ENCODE assay signal across 22 cellular contexts in the genomic region with DNA sequence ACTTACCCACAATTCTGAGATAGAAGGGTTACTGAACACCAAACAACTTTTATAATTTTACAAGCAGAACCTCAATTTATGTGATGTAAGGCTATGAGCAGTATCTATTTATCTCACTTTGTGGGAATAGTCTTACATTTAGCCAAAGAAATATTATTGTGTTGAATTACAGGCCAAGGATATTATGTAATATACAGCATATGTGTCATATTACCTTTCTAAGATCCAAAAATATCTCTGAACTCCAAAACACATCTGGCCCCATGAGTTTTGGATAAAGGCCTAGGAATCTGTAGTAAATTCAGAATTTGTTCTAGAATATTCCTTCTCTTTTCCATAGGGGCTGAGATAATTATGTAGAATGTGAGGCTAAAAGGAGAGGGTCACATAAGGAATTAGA. TPM values are rescaled to one million over a fixed set of nuclear protein-coding genes. Genes with fewer than 3 reads are reported as not detected.
DNase-seq lines count a peak whose midpoint lies in the region; TF ChIP-seq lines count a peak whose summit lies in the region.
"Had no signal": no experiment of that assay in that cellular context is flagged by ENCODE, and none has a peak within 500 bp of the region (broad histone marks: within the 10 kb centered on the region; RNA-seq: fewer than 3 reads in every experiment).

No MANE protein-coding gene starts in this region.

- DNase-seq in AG10803 (ENCODE audit: low read depth), result peak; percentile 78
- DNase-seq in ascending aorta (ENCODE audit: low spot score in 2 of 2), result no peak
- no peak for DNase-seq in Karpas-422
- DNase-seq in NCI-H2196 treated with DMSO at 0.1 percent for 48 hours (lab: John Stamatoyannopoulos, UW; ENCODE audit: unreplicated experiment), result no peak
- DNase-seq in left ventricle myocardium inferior, result no peak
- no peak for DNase-seq in NCI-H1694 treated with DMSO at 0.1 percent for 48 hours (lab: John Stamatoyannopoulos, UW)
- DNase-seq: DMS53; EL; H9; MM.1S; NCI-H1048; NCI-H1417 treated with DMSO at 0.1 percent for 48 hours; NCI-H187 treated with DMSO at 0.1 percent for 48 hours; NCI-H226; NCI-H524; NCI-H774; NK-92 treated with Interleukin-12 subunit alpha and Interleukin-12 subunit beta, amount 100 ng/mL, for 24 hours; SIG-M5 had no signal

- no peak overlapping the region for H3K4me3 ChIP-seq in AG10803 (ENCODE audit: low read length)
- H3K4me3 ChIP-seq in ascending aorta, result no peak overlapping the region
- H3K4me3 ChIP-seq in skeletal muscle satellite cell (ENCODE audit: low read length), result no peak overlapping the region
- no peak overlapping the region for H3K4me3 ChIP-seq in Karpas-422 (ENCODE audit: low read length)
- H3K4me3 ChIP-seq in left ventricle myocardium inferior, result no peak overlapping the region

- H3K4me3 Mint-ChIP-seq in nephron, result no peak overlapping the region
- H3K4me3 Mint-ChIP-seq: B cell, CD14-positive monocyte, H9 had no signal

- TF ChIP-seq CTCF in AG10803 (conservative IDR thresholded peaks at IDR 0.05; ENCODE audit: low read length), result no peak
- no peak for TF ChIP-seq CTCF in ascending aorta (IDR thresholded peaks at IDR 0.05)
- no peak for TF ChIP-seq CTCF in nephron (IDR thresholded peaks at IDR 0.05; ENCODE audit: unreplicated experiment in 3 of 3)
- no peak for TF ChIP-seq CTCF in left ventricle myocardium inferior (IDR thresholded peaks at IDR 0.05; ENCODE audit: borderline replicate concordance)

- H3K36me3 ChIP-seq in ascending aorta (no peaks in the 10 kb centered on the region), skeletal muscle satellite cell (ENCODE audit: insufficient read depth, low read length) (no peaks in the 10 kb centered on the region), Karpas-422 (ENCODE audit: insufficient read depth, low read length) (no peaks in the 10 kb centered on the region), left ventricle myocardium inferior (no peaks in the 10 kb centered on the region)

- peaks cover 5% of the 10 kb centered on the region for H3K4me1 Mint-ChIP-seq in nephron
- H3K4me1 Mint-ChIP-seq: B cell, CD14-positive monocyte had no signal

- intact Hi-C loops in ascending aorta (cut with DNase I), result no loop called here
- intact Hi-C loops in left ventricle myocardium inferior (cut with micrococcal nuclease), result no loop called here

- H3K36me3 Mint-ChIP-seq in nephron (ENCODE audit: low read depth), result peaks cover 35% of the 10 kb centered on the region
- H3K36me3 Mint-ChIP-seq: CD14-positive monocyte had no signal

- no peaks in the 10 kb centered on the region for H3K79me2 ChIP-seq in Karpas-422 (ENCODE audit: low read length)

- H4K20me1 ChIP-seq in Karpas-422 (ENCODE audit: insufficient read depth, low read depth, low read length), result no peaks in the 10 kb centered on the region

- H3K9ac ChIP-seq in skeletal muscle satellite cell (ENCODE audit: low read depth, low read length) (peak overlapping the region; percentile 43), Karpas-422 (ENCODE audit: low read length) (no peak overlapping the region)

- no peaks in the 10 kb centered on the region for H3K27me3 ChIP-seq in ascending aorta
- H3K27me3 ChIP-seq in skeletal muscle satellite cell (ENCODE audit: control insufficient read depth, insufficient read depth, low read length), result no peaks in the 10 kb centered on the region
- no peaks in the 10 kb centered on the region for H3K27me3 ChIP-seq in Karpas-422 (ENCODE audit: low read length)
- no peaks in the 10 kb centered on the region for H3K27me3 ChIP-seq in left ventricle myocardium inferior (ENCODE audit: low read depth)

- peaks cover 30% of the 10 kb centered on the region for H3K9me3 Mint-ChIP-seq in nephron

- peak overlapping the region in 2 of 3 experiments; percentile 44 to 45 for H3K27ac Mint-ChIP-seq in nephron
- H3K27ac Mint-ChIP-seq: B cell, CD14-positive monocyte, H9 had no signal

- no peak overlapping the region for H2AFZ ChIP-seq in Karpas-422 (ENCODE audit: low read length)

- H3K9me3 ChIP-seq in ascending aorta, result peaks cover 7 to 27% of the 10 kb centered on the region in 2 donors
- H3K9me3 ChIP-seq in skeletal muscle satellite cell (replicated peaks; ENCODE audit: low read length), result peaks cover 9% of the 10 kb centered on the region
- H3K9me3 ChIP-seq in Karpas-422 (ENCODE audit: low read length), result peaks cover 8% of the 10 kb centered on the region; the same call in 1 of the 2 replicates
- peaks cover 37% of the 10 kb centered on the region for H3K9me3 ChIP-seq in left ventricle myocardium inferior (replicated peaks)

- no peak overlapping the region for H3K4me2 ChIP-seq in skeletal muscle satellite cell (ENCODE audit: low read length)
- no peak overlapping the region for H3K4me2 ChIP-seq in Karpas-422 (ENCODE audit: low read depth, low read length, poor library complexity, severe bottlenecking)

- H3K4me1 ChIP-seq in ascending aorta (peaks cover 0 to 21% of the 10 kb centered on the region in 2 donors), skeletal muscle satellite cell (ENCODE audit: control insufficient read depth, insufficient read depth, low read length) (peaks cover 19% of the 10 kb centered on the region), Karpas-422 (ENCODE audit: low read length) (no peaks in the 10 kb centered on the region), left ventricle myocardium inferior (peaks cover 18% of the 10 kb centered on the region)

- H3K9me2 ChIP-seq in Karpas-422 (replicated peaks; ENCODE audit: insufficient read depth, low read length), result no peaks in the 10 kb centered on the region

- H3K27ac ChIP-seq in ascending aorta, result peak overlapping the region; percentile 1 to 36
- H3K27ac ChIP-seq in Karpas-422 (ENCODE audit: low read length), result no peak overlapping the region
- H3K27ac ChIP-seq in left ventricle myocardium inferior (replicated peaks), result no peak overlapping the region

- no peaks in the 10 kb centered on the region for H3K27me3 Mint-ChIP-seq in nephron (ENCODE audit: low read depth)

RNA-seq across cellular contexts. Expression of a gene that starts 20.6 kb away (rescaled TPM):
- total RNA-seq in ascending aorta, result 55.6 TPM
- 4.8 and 12.7 TPM in 2 replicates for total RNA-seq in skeletal muscle satellite cell (2012; rRNA removed)
- total RNA-seq in Karpas-422 (2014; rRNA removed; shearing (Covaris generic); ENCODE audit: low replicate concordance), result 4.5 and 8.1 TPM in 2 replicates
- 24.6 TPM for total RNA-seq in left ventricle myocardium inferior

Comparison
In these comparisons a context has a peak if more than half of its experiments do, and no peak if none do; other contexts are left out.
1. H3K27ac ChIP-seq: peak in ascending aorta (2 of 2); none in Karpas-422 (single experiment) and left ventricle myocardium inferior (single experiment).